Comparison of ENCODE assay signal across 1 cellular context in the genomic region with DNA sequence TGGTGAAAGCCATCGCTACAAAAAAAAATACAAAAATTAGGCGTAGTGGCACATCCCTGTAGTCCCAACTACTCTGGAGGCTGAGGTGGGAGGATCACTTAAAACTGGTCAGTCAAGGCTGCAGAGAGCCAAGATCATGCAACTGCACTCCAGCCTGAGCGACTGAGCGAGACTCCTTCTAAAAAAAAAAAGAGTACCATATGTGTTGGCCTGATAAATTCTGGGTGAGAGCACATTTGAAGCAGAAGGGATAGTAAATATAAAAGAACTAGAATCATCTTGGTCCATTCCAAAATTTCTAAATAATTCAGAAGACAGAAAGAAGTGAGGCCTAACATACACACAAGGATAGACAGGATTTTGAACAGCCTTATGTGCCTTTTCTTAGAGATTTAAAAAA.
TF ChIP-seq lines count a peak whose summit lies in the region.

No MANE protein-coding gene starts in this region.

TF ChIP-seq in GM12878, 131 proteins besides CTCF, POLR2A, EP300 and RAD21 (continued from another document):
- TF ChIP-seq, protein P1, sequence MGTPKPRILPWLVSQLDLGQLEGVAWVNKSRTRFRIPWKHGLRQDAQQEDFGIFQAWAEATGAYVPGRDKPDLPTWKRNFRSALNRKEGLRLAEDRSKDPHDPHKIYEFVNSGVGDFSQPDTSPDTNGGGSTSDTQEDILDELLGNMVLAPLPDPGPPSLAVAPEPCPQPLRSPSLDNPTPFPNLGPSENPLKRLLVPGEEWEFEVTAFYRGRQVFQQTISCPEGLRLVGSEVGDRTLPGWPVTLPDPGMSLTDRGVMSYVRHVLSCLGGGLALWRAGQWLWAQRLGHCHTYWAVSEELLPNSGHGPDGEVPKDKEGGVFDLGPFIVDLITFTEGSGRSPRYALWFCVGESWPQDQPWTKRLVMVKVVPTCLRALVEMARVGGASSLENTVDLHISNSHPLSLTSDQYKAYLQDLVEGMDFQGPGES (IDR thresholded peaks at IDR 0.05) = no peak
- TF ChIP-seq, protein P2, sequence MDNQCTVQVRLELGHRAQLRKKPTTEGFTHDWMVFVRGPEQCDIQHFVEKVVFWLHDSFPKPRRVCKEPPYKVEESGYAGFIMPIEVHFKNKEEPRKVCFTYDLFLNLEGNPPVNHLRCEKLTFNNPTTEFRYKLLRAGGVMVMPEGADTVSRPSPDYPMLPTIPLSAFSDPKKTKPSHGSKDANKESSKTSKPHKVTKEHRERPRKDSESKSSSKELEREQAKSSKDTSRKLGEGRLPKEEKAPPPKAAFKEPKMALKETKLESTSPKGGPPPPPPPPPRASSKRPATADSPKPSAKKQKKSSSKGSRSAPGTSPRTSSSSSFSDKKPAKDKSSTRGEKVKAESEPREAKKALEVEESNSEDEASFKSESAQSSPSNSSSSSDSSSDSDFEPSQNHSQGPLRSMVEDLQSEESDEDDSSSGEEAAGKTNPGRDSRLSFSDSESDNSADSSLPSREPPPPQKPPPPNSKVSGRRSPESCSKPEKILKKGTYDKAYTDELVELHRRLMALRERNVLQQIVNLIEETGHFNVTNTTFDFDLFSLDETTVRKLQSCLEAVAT (IDR thresholded peaks at IDR 0.05) = 0 out of 2 replicates have a peak, but pooled peaks have one; percentile 54
TF ChIP-seq in GM12878: peak in this region for 1.
